In genomic region chr2:46337208-46337994, GRCh38 we compare ENCODE assay signal across 1 cellular context.
TF ChIP-seq lines count a peak whose summit lies in the region.

No MANE protein-coding gene starts in this region.

TF ChIP-seq in liver, 16 proteins besides CTCF, POLR2A, EP300 and RAD21 (continued from another document):
- TF ChIP-seq ZBTB33 (IDR thresholded peaks at IDR 0.05) (no peak), YY1 (IDR thresholded peaks at IDR 0.05) (no peak), SP1 (IDR thresholded peaks at IDR 0.05) (no peak)
